In genomic region chr3:108662141-108662738, GRCh38 we compare ENCODE assay signal across 8 cellular contexts.
A peak's percentile ranks its signal among the peaks of the same experiment; 100 is the strongest.
DNase-seq lines count a peak whose midpoint lies in the region; TF ChIP-seq lines count a peak whose summit lies in the region.

No MANE protein-coding gene starts in this region.

- TF ChIP-seq CTCF in NB4 (IDR thresholded peaks at IDR 0.05; ENCODE audit: low read depth, low read length), result peak; percentile 23

- no peak for TF ChIP-seq POLR2A in NB4 (IDR thresholded peaks at IDR 0.05; ENCODE audit: extremely low read depth, insufficient read length)

- DNase-seq in GM04504 (ENCODE audit: low read depth) (peak; percentile 54), H4 (ENCODE audit: low spot score) (peak; percentile 72), NB4 (ENCODE audit: low read depth) (peak; percentile 78), SIG-M5 (lab: John Stamatoyannopoulos, UW) (peak; percentile 54), astrocyte of the hippocampus (ENCODE audit: low read depth, low spot score) (peak; percentile 83), hippocampal formation (lab: John Stamatoyannopoulos, UW) (peak; percentile 19 to 89), posterior vena cava (ENCODE audit: low spot score) (no peak)
- peak in 3 of 4 experiments; percentile 1 to 18 (median 7) for DNase-seq in stimulated activated CD4-positive, alpha-beta T cell treated with anti-CD3 and anti-CD28 coated beads, Interleukin-1b, Interleukin-23, amount 100 ng/mL, for 24 hours (ENCODE audit: low read depth in 4 of 4, low spot score in 1 of 4)

- intact Hi-C loops in posterior vena cava (cut with DNase I), result loop anchor here in 1 of 2 donors (10.0 kb wide), 1 partner anchor 253 kb away; no protein-coding TSS in a partner anchor

- H3K4me3 ChIP-seq in NB4 (ENCODE audit: low read depth, low read length), result no peak overlapping the region
